ENCODE assay signal across 1 cellular context in the genomic region with DNA sequence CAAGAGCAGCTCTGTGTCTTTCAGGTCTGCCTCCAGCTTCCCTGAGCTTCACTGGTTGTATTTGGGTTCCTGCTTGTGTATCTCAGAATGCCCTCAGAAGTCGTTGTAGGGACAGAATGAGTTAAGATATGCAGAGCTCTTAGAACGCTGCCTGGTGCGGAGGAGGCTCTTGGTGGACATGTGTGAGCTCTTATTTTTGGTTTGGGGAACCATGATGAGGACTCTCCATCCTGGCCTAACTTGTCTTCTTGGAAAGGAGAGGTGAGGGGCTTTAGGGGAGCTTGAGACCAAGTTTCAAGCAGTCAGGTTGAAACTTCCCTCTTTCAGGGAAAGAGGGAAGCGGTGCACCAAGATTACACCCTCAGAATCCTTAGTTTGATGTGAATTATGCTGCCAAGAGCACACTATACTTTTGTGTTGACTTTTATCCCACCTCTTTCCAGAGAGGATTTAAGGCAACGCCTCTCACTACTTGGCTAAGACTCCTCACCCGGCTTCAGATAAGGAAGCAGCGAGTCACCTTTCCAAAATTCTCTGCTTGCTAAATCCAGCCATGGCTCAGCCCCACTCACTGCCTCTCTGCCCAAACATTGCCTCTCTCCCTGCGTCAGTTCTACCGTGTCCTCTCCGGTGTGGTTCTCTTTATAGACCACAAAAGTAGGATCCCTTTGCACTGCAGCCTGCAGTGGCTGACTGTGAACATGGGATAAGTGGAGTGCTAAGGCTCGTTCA.
TF ChIP-seq lines count a peak whose summit lies in the region.

No MANE protein-coding gene starts in this region.

TF ChIP-seq in HEK293, 187 proteins besides CTCF, POLR2A, EP300 and RAD21 (continued from another document):
- TF ChIP-seq, protein P1, sequence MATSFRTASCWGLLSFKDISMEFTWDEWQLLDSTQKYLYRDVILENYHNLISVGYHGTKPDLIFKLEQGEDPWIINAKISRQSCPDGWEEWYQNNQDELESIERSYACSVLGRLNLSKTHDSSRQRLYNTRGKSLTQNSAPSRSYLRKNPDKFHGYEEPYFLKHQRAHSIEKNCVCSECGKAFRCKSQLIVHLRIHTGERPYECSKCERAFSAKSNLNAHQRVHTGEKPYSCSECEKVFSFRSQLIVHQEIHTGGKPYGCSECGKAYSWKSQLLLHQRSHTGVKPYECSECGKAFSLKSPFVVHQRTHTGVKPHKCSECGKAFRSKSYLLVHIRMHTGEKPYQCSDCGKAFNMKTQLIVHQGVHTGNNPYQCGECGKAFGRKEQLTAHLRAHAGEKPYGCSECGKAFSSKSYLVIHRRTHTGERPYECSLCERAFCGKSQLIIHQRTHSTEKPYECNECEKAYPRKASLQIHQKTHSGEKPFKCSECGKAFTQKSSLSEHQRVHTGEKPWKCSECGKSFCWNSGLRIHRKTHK (tag by site-specific recombination; IDR thresholded peaks at IDR 0.05): no peak
- TF ChIP-seq ZNF610 (tag by site-specific recombination; IDR thresholded peaks at IDR 0.05; ENCODE audit: borderline replicate concordance): no peak
- no peak for TF ChIP-seq ZBTB17 (tag by site-specific recombination; IDR thresholded peaks at IDR 0.05)
- no peak for TF ChIP-seq ZNF416 (tag by site-specific recombination; IDR thresholded peaks at IDR 0.05)
TF ChIP-seq in HEK293: peak in this region for 4.
